Comparison of ENCODE assay signal across 15 cellular contexts in the genomic region with DNA sequence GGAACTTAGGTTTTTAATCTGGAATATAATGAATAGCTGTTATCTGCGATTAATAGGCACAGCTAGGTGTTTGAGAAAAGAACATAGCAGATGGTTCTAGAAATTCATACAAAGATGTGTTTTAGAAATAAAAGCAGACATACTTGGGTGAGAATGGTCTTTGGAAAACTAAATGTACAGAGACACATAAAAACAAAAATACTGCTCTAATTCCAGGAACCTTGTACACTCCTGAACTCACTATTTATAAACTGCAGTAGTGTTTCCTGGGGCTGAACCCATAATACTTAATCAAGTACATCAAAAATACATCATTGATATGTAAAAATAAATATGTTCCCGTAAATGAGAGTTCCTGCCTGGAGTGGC.
A peak's percentile ranks its signal among the peaks of the same experiment; 100 is the strongest.
DNase-seq lines count a peak whose midpoint lies in the region; ATAC-seq and TF ChIP-seq lines count a peak whose summit lies in the region.
"Had no signal": no experiment of that assay in that cellular context is flagged by ENCODE, and none has a peak within 500 bp of the region (broad histone marks: within the 10 kb centered on the region; RNA-seq: fewer than 3 reads in every experiment).

No MANE protein-coding gene starts in this region.

- DNase-seq in T-helper 2 cell treated with Interferon-gamma antibody and Interleukin-4, amounts not matched to agents 5 μg/mL and 100 μg/mL, for 36 hours (ENCODE audit: low spot score): no peak
- DNase-seq in T-helper 2 cell (no peak), GM23338 (ENCODE audit: low spot score) (no peak), chondrocyte (ENCODE audit: low spot score) (no peak), brain microvascular endothelial cell (no peak), NCI-H774 (lab: John Stamatoyannopoulos, UW) (no peak), endothelial cell (ENCODE audit: low spot score) (no peak)
- DNase-seq: 8988T; effector CD8-positive, alpha-beta T cell; foreskin fibroblast; GDM1; midbrain; MV-4-11; posterior cingulate gyrus had no signal

- H3K36me3 ChIP-seq in GM23338 (ENCODE audit: insufficient read depth): no peaks in the 10 kb centered on the region
- H3K36me3 ChIP-seq in skeletal muscle tissue (ENCODE audit: control insufficient read depth in 3 of 3, insufficient read depth in 3 of 3, low read length in 3 of 3): peaks cover 0 to 10% (median 4%) of the 10 kb centered on the region in 3 donors
- peaks cover 37% of the 10 kb centered on the region for H3K36me3 ChIP-seq in brain microvascular endothelial cell (replicated peaks)

- peak overlapping the region in 2 of 3 donors; percentile 49 to 70 for H3K9ac ChIP-seq in skeletal muscle tissue (ENCODE audit: low read depth in 1 of 3, low read length in 3 of 3)

- peak overlapping the region; percentile 3; the same call in 1 of the 2 replicates for H3K4me2 ChIP-seq in GM23338

- peaks cover 3% of the 10 kb centered on the region; the same call in 1 of the 2 replicates for H3K9me2 ChIP-seq in GM23338 (ENCODE audit: insufficient read depth)

- H3K4me3 ChIP-seq in GM23338 (no peak overlapping the region), skeletal muscle tissue (ENCODE audit: low read length in 3 of 3) (peak overlapping the region in 1 of 3 donors; percentile 45), brain microvascular endothelial cell (ENCODE audit: low read depth, low read length) (no peak overlapping the region)

- H3F3A ChIP-seq in GM23338 (replicated peaks; ENCODE audit: low read depth): no peaks in the 10 kb centered on the region

- H3K4me1 ChIP-seq in GM23338 (ENCODE audit: insufficient read depth): peaks cover 26% of the 10 kb centered on the region
- peaks cover 47 to 67% (median 52%) of the 10 kb centered on the region in 3 donors for H3K4me1 ChIP-seq in skeletal muscle tissue (ENCODE audit: control insufficient read depth in 3 of 3, insufficient read depth in 3 of 3, low read length in 3 of 3)

- in situ Hi-C loops in brain microvascular endothelial cell (cut with HindIII; ENCODE audit: low pct_ligation_motif_present, low sequenced_read_pairs): no loop called here

- peak overlapping the region; percentile 37 for H3K4me3 Mint-ChIP-seq in T-helper 2 cell treated with Interferon-gamma antibody and Interleukin-4, amounts not matched to agents 5 μg/mL and 100 μg/mL, for 36 hours
- no peak overlapping the region for H3K4me3 Mint-ChIP-seq in GM23338
- no peak overlapping the region for H3K4me3 Mint-ChIP-seq in chondrocyte (ENCODE audit: unreplicated experiment)
- H3K4me3 Mint-ChIP-seq in endothelial cell (ENCODE audit: unreplicated experiment): no peak overlapping the region

- H3K79me2 ChIP-seq in GM23338 (replicated peaks; ENCODE audit: insufficient read depth): no peaks in the 10 kb centered on the region

- no peaks in the 10 kb centered on the region for H3K9me3 ChIP-seq in skeletal muscle tissue (ENCODE audit: control insufficient read depth in 3 of 3, low read length in 3 of 3)

- H2AFZ ChIP-seq in GM23338: no peak overlapping the region

- H3K9me3 Mint-ChIP-seq in T-helper 2 cell treated with Interferon-gamma antibody and Interleukin-4, amounts not matched to agents 5 μg/mL and 100 μg/mL, for 36 hours: no peaks in the 10 kb centered on the region
- no peaks in the 10 kb centered on the region for H3K9me3 Mint-ChIP-seq in GM23338
- H3K9me3 Mint-ChIP-seq in chondrocyte (ENCODE audit: low read depth): no peaks in the 10 kb centered on the region
- H3K9me3 Mint-ChIP-seq in endothelial cell (ENCODE audit: unreplicated experiment): no peaks in the 10 kb centered on the region

- H3K27ac ChIP-seq in GM23338 (ENCODE audit: low read depth): no peak overlapping the region
- H3K27ac ChIP-seq in skeletal muscle tissue (ENCODE audit: low read depth, low read length): peak overlapping the region; percentile 74
- H3K27ac ChIP-seq in brain microvascular endothelial cell: no peak overlapping the region

- peaks cover 53% of the 10 kb centered on the region for H3K36me3 Mint-ChIP-seq in T-helper 2 cell treated with Interferon-gamma antibody and Interleukin-4, amounts not matched to agents 5 μg/mL and 100 μg/mL, for 36 hours (ENCODE audit: low read depth)
- H3K36me3 Mint-ChIP-seq in GM23338 (ENCODE audit: low read depth) (no peaks in the 10 kb centered on the region), chondrocyte (ENCODE audit: low read depth) (peaks cover 19% of the 10 kb centered on the region), endothelial cell (ENCODE audit: low read depth, unreplicated experiment) (peaks cover 48% of the 10 kb centered on the region)

- no peaks in the 10 kb centered on the region for H3K27me3 Mint-ChIP-seq in T-helper 2 cell treated with Interferon-gamma antibody and Interleukin-4, amounts not matched to agents 5 μg/mL and 100 μg/mL, for 36 hours (ENCODE audit: low read depth)
- H3K27me3 Mint-ChIP-seq in GM23338 (ENCODE audit: insufficient read depth, low read depth, poor library complexity) (peaks cover 3% of the 10 kb centered on the region), chondrocyte (ENCODE audit: low read depth) (no peaks in the 10 kb centered on the region), endothelial cell (ENCODE audit: unreplicated experiment) (peaks cover 15% of the 10 kb centered on the region)

- no peaks in the 10 kb centered on the region for H3K27me3 ChIP-seq in GM23338 (ENCODE audit: insufficient read depth)
- H3K27me3 ChIP-seq in skeletal muscle tissue (ENCODE audit: control insufficient read depth in 3 of 3, insufficient read depth in 3 of 3, low read length in 3 of 3): no peaks in the 10 kb centered on the region
- H3K27me3 ChIP-seq in brain microvascular endothelial cell (replicated peaks): no peaks in the 10 kb centered on the region

- no peaks in the 10 kb centered on the region for H4K20me1 ChIP-seq in GM23338 (replicated peaks; ENCODE audit: insufficient read depth)

- peak overlapping the region; percentile 52 for H3K27ac Mint-ChIP-seq in T-helper 2 cell treated with Interferon-gamma antibody and Interleukin-4, amounts not matched to agents 5 μg/mL and 100 μg/mL, for 36 hours
- H3K27ac Mint-ChIP-seq in GM23338 (no peak overlapping the region), chondrocyte (ENCODE audit: unreplicated experiment) (peak overlapping the region; percentile 39), endothelial cell (ENCODE audit: unreplicated experiment) (no peak overlapping the region)

- peaks cover 50% of the 10 kb centered on the region for H3K4me1 Mint-ChIP-seq in T-helper 2 cell treated with Interferon-gamma antibody and Interleukin-4, amounts not matched to agents 5 μg/mL and 100 μg/mL, for 36 hours (ENCODE audit: low read depth)
- H3K4me1 Mint-ChIP-seq in GM23338: peaks cover 31% of the 10 kb centered on the region
- H3K4me1 Mint-ChIP-seq in chondrocyte (ENCODE audit: low read depth): peaks cover 46% of the 10 kb centered on the region
- H3K4me1 Mint-ChIP-seq in endothelial cell (ENCODE audit: unreplicated experiment): peaks cover 40% of the 10 kb centered on the region

- no peak for ATAC-seq in GM23338

- TF ChIP-seq CTCF in GM23338 (conservative IDR thresholded peaks at IDR 0.05; ENCODE audit: low read depth in 2 of 2) (no peak), chondrocyte (IDR thresholded peaks at IDR 0.05) (no peak), brain microvascular endothelial cell (IDR thresholded peaks at IDR 0.05; ENCODE audit: low read depth, low read length, missing control alignments) (no peak), endothelial cell (IDR thresholded peaks at IDR 0.05; ENCODE audit: unreplicated experiment) (no peak)

TF ChIP-seq in GM23338, 12 proteins besides CTCF, POLR2A, EP300 and RAD21 (continues in another document):
- TF ChIP-seq STAT1 (IDR thresholded peaks at IDR 0.05; ENCODE audit: unreplicated experiment) (no peak), JUNB (IDR thresholded peaks at IDR 0.05; ENCODE audit: unreplicated experiment) (no peak), EZH2 (IDR thresholded peaks at IDR 0.05; ENCODE audit: low read depth, unreplicated experiment) (no peak), NANOG (IDR thresholded peaks at IDR 0.05; ENCODE audit: borderline replicate concordance) (no peak), CREB1 (CRISPR knock-in tag; IDR thresholded peaks at IDR 0.05; ENCODE audit: low read depth) (no peak), EZH2phosphoT487 (IDR thresholded peaks at IDR 0.05; ENCODE audit: unreplicated experiment) (no peak), ETS1 (IDR thresholded peaks at IDR 0.05) (no peak), ZNF331 (CRISPR knock-in tag; IDR thresholded peaks at IDR 0.05; ENCODE audit: low read depth) (no peak), ZNF114 (CRISPR knock-in tag; IDR thresholded peaks at IDR 0.05) (no peak)

Comparison
In these comparisons a context has a peak if more than half of its experiments do, and no peak if none do; other contexts are left out.
1. H3K27ac Mint-ChIP-seq: peak in T-helper 2 cell treated with Interferon-gamma antibody and Interleukin-4, amounts not matched to agents 5 μg/mL and 100 μg/mL, for 36 hours (single experiment) and chondrocyte (single experiment); none in GM23338 (single experiment) and endothelial cell (single experiment).